ENCODE assay signal across 19 cellular contexts in genomic region chr14:22262881-22263280, GRCh38.
"Had no signal": no experiment of that assay in that cellular context is flagged by ENCODE, and none has a peak within 500 bp of the region (broad histone marks: within the 10 kb centered on the region; RNA-seq: fewer than 3 reads in every experiment).

No MANE protein-coding gene starts in this region.

- H3K9me3 ChIP-seq: MG63, Peyer's patch, SJSA1 had no signal

- H3K4me3 ChIP-seq: MG63, Peyer's patch, SJSA1, SK-N-MC had no signal

- H3K4me1 ChIP-seq: Peyer's patch, SJSA1 had no signal

- DNase-seq: KBM-7, MG63, NCI-H1092, NCI-H1105 treated with DMSO at 0.1 percent for 48 hours, NCI-H1417 treated with DMSO at 0.1 percent for 48 hours, NCI-H146, NCI-H1694 treated with DMSO at 0.1 percent for 48 hours, NCI-H1930, NCI-H2081, NCI-H2107, NCI-H2227 treated with DMSO at 0.1 percent for 48 hours, NCI-H524, NCI-H526 treated with DMSO at 0.1 percent for 48 hours, NCI-H748 treated with DMSO at 0.1 percent for 48 hours, Peyer's patch, Right ventricle myocardium superior, SIG-M5 had no signal

- H3K36me3 ChIP-seq: MG63, Peyer's patch, SJSA1 had no signal

- H3K27ac ChIP-seq: Peyer's patch, SJSA1, SK-N-MC had no signal

- H3K27me3 ChIP-seq: MG63, Peyer's patch, SJSA1 had no signal
